21 cellular contexts compared by ENCODE assay signal in the genomic region with DNA sequence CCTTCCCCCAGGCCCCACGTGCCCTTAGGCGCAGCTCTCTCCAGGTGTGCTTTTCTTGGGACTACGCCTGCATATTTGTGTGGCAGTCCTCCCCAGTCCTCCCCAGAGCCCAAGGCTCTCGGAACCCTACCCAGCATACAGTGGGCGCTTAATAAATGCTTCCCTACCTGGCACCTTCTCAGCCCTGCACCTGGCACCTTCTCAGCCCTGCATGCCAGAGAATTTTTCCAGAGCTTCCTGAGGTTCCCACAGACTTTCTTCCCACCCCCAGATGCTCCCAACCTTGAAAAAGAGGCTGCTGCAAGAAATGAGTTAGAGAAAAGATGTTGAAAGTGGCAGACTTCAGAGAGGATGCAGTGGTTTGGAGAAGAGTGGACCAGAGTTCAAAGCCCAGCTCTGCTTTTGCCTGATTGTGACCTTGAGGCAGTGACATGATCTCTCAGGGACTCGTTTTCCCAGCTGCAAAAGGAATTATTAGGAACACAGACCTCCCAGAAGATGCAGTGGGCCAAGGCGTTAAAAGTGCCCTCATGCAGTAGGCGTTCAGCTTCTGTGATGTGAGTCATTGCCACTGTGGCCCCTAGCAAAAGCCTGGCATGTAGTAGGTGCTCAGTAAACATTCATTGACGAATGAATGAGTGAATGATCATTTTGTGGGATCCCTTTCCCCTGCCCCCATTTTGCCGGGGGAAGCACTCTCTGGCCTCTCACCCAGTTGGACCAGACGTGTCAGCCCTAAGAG.
"Had no signal": no experiment of that assay in that cellular context is flagged by ENCODE, and none has a peak within 500 bp of the region (broad histone marks: within the 10 kb centered on the region; RNA-seq: fewer than 3 reads in every experiment).

No MANE protein-coding gene starts in this region.

- H3K36me3 ChIP-seq: MG63, Peyer's patch, SJSA1 had no signal

- H3K9me3 Mint-ChIP-seq: activated CD4-positive, alpha-beta T cell treated with anti-CD3 and anti-CD28 coated beads, Interleukin-2, amount 10 ng/mL, durations not matched to agents 7 days and 5 days; activated naive CD4-positive, alpha-beta T cell treated with anti-CD3 and anti-CD28 coated beads, Interleukin-2, amount 50 U/mL, for 24 hours; activated naive CD8-positive, alpha-beta T cell treated with anti-CD3 and anti-CD28 coated beads, Interleukin-2, amount 50 U/mL, for 24 hours; activated T-cell treated with anti-CD3 and anti-CD28 coated beads, Interleukin-2, amount 50 U/mL, for 24 hours; T-helper 1 cell treated with Interleukin-12 subunit alpha and Interleukin-12 subunit beta and Interleukin-4 antibody, amounts not matched to agents 30 μg/mL and 1 μg/mL, for 36 hours; T-helper 2 cell treated with Interferon-gamma antibody and Interleukin-4, amounts not matched to agents 5 μg/mL and 100 μg/mL, for 36 hours had no signal

- H3K4me3 Mint-ChIP-seq: activated CD4-positive, alpha-beta T cell treated with anti-CD3 and anti-CD28 coated beads for 36 hours; activated CD4-positive, alpha-beta T cell treated with anti-CD3 and anti-CD28 coated beads, Interleukin-2, amount 10 ng/mL, durations not matched to agents 7 days and 5 days; activated naive CD4-positive, alpha-beta T cell treated with anti-CD3 and anti-CD28 coated beads, Interleukin-2, amount 50 U/mL, for 24 hours; activated naive CD8-positive, alpha-beta T cell treated with anti-CD3 and anti-CD28 coated beads, Interleukin-2, amount 50 U/mL, for 24 hours; activated T-cell treated with anti-CD3 and anti-CD28 coated beads, Interleukin-2, amount 50 U/mL, for 24 hours; T-helper 1 cell treated with Interleukin-12 subunit alpha and Interleukin-12 subunit beta and Interleukin-4 antibody, amounts not matched to agents 30 μg/mL and 1 μg/mL, for 36 hours; T-helper 2 cell treated with Interferon-gamma antibody and Interleukin-4, amounts not matched to agents 5 μg/mL and 100 μg/mL, for 36 hours had no signal

- ATAC-seq: activated CD4-positive, alpha-beta T cell treated with anti-CD3 and anti-CD28 coated beads for 36 hours; activated CD4-positive, CD25-positive, alpha-beta regulatory T cell treated with anti-CD3 and anti-CD28 coated beads, Interleukin-2, amount 50 U/mL, for 24 hours; activated naive CD8-positive, alpha-beta T cell treated with anti-CD3 and anti-CD28 coated beads, Interleukin-2, amount 50 U/mL, for 24 hours; PC-3 had no signal

- H3K36me3 Mint-ChIP-seq: activated naive CD4-positive, alpha-beta T cell treated with anti-CD3 and anti-CD28 coated beads, Interleukin-2, amount 50 U/mL, for 24 hours had no signal

- H3K9ac ChIP-seq: SK-N-SH had no signal

- H3K27ac Mint-ChIP-seq: activated CD4-positive, alpha-beta T cell treated with anti-CD3 and anti-CD28 coated beads for 36 hours; activated CD4-positive, alpha-beta T cell treated with anti-CD3 and anti-CD28 coated beads, Interleukin-2, amount 10 ng/mL, durations not matched to agents 7 days and 5 days; activated naive CD4-positive, alpha-beta T cell treated with anti-CD3 and anti-CD28 coated beads, Interleukin-2, amount 50 U/mL, for 24 hours; activated naive CD8-positive, alpha-beta T cell treated with anti-CD3 and anti-CD28 coated beads, Interleukin-2, amount 50 U/mL, for 24 hours; activated T-cell treated with anti-CD3 and anti-CD28 coated beads, Interleukin-2, amount 50 U/mL, for 24 hours; T-helper 1 cell treated with Interleukin-12 subunit alpha and Interleukin-12 subunit beta and Interleukin-4 antibody, amounts not matched to agents 30 μg/mL and 1 μg/mL, for 36 hours; T-helper 2 cell treated with Interferon-gamma antibody and Interleukin-4, amounts not matched to agents 5 μg/mL and 100 μg/mL, for 36 hours had no signal

- H3K9me3 ChIP-seq: MG63, Peyer's patch, SJSA1, SK-N-SH had no signal

- H3K4me3 ChIP-seq: MG63, Peyer's patch, SJSA1 had no signal

- H3K27me3 ChIP-seq: MG63, Peyer's patch had no signal

- H3K4me1 ChIP-seq: Peyer's patch, SJSA1 had no signal

- DNase-seq: activated CD4-positive, alpha-beta T cell treated with anti-CD3 and anti-CD28 coated beads for 36 hours; activated CD4-positive, alpha-beta T cell treated with anti-CD3 and anti-CD28 coated beads, Interleukin-2, amount 50 U/mL, for 48 hours; activated gamma-delta T cell treated with Interleukin-2 at 50 U/mL for 16 hours; activated naive CD8-positive, alpha-beta T cell treated with anti-CD3 and anti-CD28 coated beads, Interleukin-2, amount 50 U/mL, for 24 hours; activated T-cell treated with anti-CD3 and anti-CD28 coated beads, Interleukin-2, amount 50 U/mL, for 24 hours; Kasumi-1; KG1; MG63; NCI-H1048; NCI-H1930; NCI-H2081 treated with DMSO at 0.1 percent for 48 hours; PC-3; Peyer's patch; SHP77 treated with DMSO at 0.1 percent for 48 hours had no signal

- H3K27ac ChIP-seq: Peyer's patch, SJSA1 had no signal

- H3K4me1 Mint-ChIP-seq: activated CD4-positive, alpha-beta T cell treated with anti-CD3 and anti-CD28 coated beads for 36 hours; activated naive CD4-positive, alpha-beta T cell treated with anti-CD3 and anti-CD28 coated beads, Interleukin-2, amount 50 U/mL, for 24 hours had no signal
